21 cellular contexts compared by ENCODE assay signal in genomic region chr5:96649251-96649937, GRCh38. TPM values are rescaled to one million over a fixed set of nuclear protein-coding genes. Genes with fewer than 3 reads are reported as not detected.
DNase-seq lines count a peak whose midpoint lies in the region; ATAC-seq and TF ChIP-seq lines count a peak whose summit lies in the region.
"Had no signal": no experiment of that assay in that cellular context is flagged by ENCODE, and none has a peak within 500 bp of the region (broad histone marks: within the 10 kb centered on the region; RNA-seq: fewer than 3 reads in every experiment).

No MANE protein-coding gene starts in this region.

- H3K4me1 ChIP-seq in colonic mucosa (peaks cover 4% of the 10 kb centered on the region), right lobe of liver (peaks cover 0 to 18% (median 5%) of the 10 kb centered on the region in 4 donors), transverse colon (peaks cover 4 to 33% (median 24%) of the 10 kb centered on the region in 4 donors)

- H3K9ac ChIP-seq in colonic mucosa (ENCODE audit: low read depth in 2 of 2, low read length in 2 of 2), result peak overlapping the region in 1 of 2 donors; percentile 55
- H3K9ac ChIP-seq: BLaER1 treated with 17β-estradiol and CSF1 and Interleukin-3, amounts not matched to agents 10 nM and 100 nM had no signal

- peak; percentile 39 to 77 for DNase-seq in NOMO-1 (lab: John Stamatoyannopoulos, UW; ENCODE audit: unreplicated experiment in 2 of 2)
- no peak for DNase-seq in NOMO-1 treated with DMSO at 0.1 percent for 48 hours (lab: John Stamatoyannopoulos, UW; ENCODE audit: unreplicated experiment)
- no peak for DNase-seq in colonic mucosa
- peak; percentile 62 to 82 (median 65) for DNase-seq in right lobe of liver
- no peak for DNase-seq in transverse colon
- DNase-seq in OCI-M1 (lab: John Stamatoyannopoulos, UW), result no peak
- no peak for DNase-seq in ACHN
- no peak for DNase-seq in HCEC 1CT
- DNase-seq: activated B cell treated with CpG ODN at 0.5 μM for 24 hours; activated CD4-positive, alpha-beta memory T cell treated with anti-CD3 and anti-CD28 coated beads, Interleukin-2, amount 10 ng/mL, durations not matched to agents 7 days and 5 days; activated T-cell treated with anti-CD3 and anti-CD28 coated beads, Interleukin-2, amount 50 U/mL, for 4 hours; naive thymus-derived CD8-positive, alpha-beta T cell; NCI-H1436 treated with DMSO at 0.1 percent for 48 hours; NCI-H2227 treated with DMSO at 0.1 percent for 48 hours; NK-92 treated with Interleukin-12 subunit alpha and Interleukin-12 subunit beta, amount 100 ng/mL, for 24 hours; SJCRH30; spleen; T-helper 2 cell had no signal

- TF ChIP-seq EP300 in transverse colon (IDR thresholded peaks at IDR 0.05; ENCODE audit: low read depth), result no peak

- peak; percentile 74 to 86 (median 78) for ATAC-seq in right lobe of liver
- ATAC-seq: activated T-cell treated with anti-CD3 and anti-CD28 coated beads, Interleukin-2, amount 50 U/mL, for 4 hours; gastroesophageal sphincter; naive thymus-derived CD8-positive, alpha-beta T cell had no signal

- 24% methylated on average over 5 of the region's 5 CpGs for WGBS in right lobe of liver (ENCODE audit: insufficient coverage, low coverage, low lambda C conversion rate, missing lambda C conversion rate)
- 45 to 46% methylated on average over 4 to 5 of the region's 5 CpGs for WGBS in transverse colon (ENCODE audit: low coverage in 1 of 2), 2 donors

- no peak overlapping the region for H3K4me3 ChIP-seq in colonic mucosa
- no peak overlapping the region for H3K4me3 ChIP-seq in right lobe of liver
- H3K4me3 ChIP-seq in transverse colon, result no peak overlapping the region
- H3K4me3 ChIP-seq: BLaER1 treated with 17β-estradiol and CSF1 and Interleukin-3, amounts not matched to agents 10 nM and 100 nM; gastroesophageal sphincter; SJCRH30; spleen had no signal

- intact Hi-C loops in colonic mucosa (cut with DNase I) (no loop called here), right lobe of liver (cut with DNase I) (no loop called here), transverse colon (cut with DNase I; ENCODE audit: low total_unique reads) (no loop called here)

- H3K9me3 ChIP-seq in colonic mucosa (no peaks in the 10 kb centered on the region), right lobe of liver (no peaks in the 10 kb centered on the region), transverse colon (no peaks in the 10 kb centered on the region)
- H3K9me3 ChIP-seq: BLaER1 treated with 17β-estradiol and CSF1 and Interleukin-3, amounts not matched to agents 10 nM and 100 nM; gastroesophageal sphincter; SJCRH30; spleen had no signal

- no peak for TF ChIP-seq CTCF in colonic mucosa (IDR thresholded peaks at IDR 0.05)
- no peak for TF ChIP-seq CTCF in right lobe of liver (IDR thresholded peaks at IDR 0.05)
- TF ChIP-seq CTCF in transverse colon (IDR thresholded peaks at IDR 0.05), result no peak

- TF ChIP-seq POLR2A in right lobe of liver (IDR thresholded peaks at IDR 0.05) (no peak), transverse colon (IDR thresholded peaks at IDR 0.05) (no peak)

- in situ Hi-C loops in transverse colon (cut with MboI; ENCODE audit: low pct_ligation_motif_present in 1 of 4, low pct_unique_long_range_greater_than_20kb in 1 of 4, low sequenced_read_pairs in 3 of 4) (no loop called here), ACHN (cut with HindIII; ENCODE audit: low pct_ligation_motif_present, low pct_unique_long_range_greater_than_20kb, low sequenced_read_pairs) (no loop called here)

- H3K27me3 ChIP-seq in colonic mucosa (no peaks in the 10 kb centered on the region), right lobe of liver (no peaks in the 10 kb centered on the region), transverse colon (no peaks in the 10 kb centered on the region)
- H3K27me3 ChIP-seq: gastroesophageal sphincter, SJCRH30 had no signal

- H3K27ac ChIP-seq in colonic mucosa, result peak overlapping the region; percentile 50
- H3K27ac ChIP-seq in right lobe of liver, result peak overlapping the region in 1 of 3 donors; percentile 0
- peak overlapping the region; percentile 65 to 83 (median 78) for H3K27ac ChIP-seq in transverse colon
- H3K27ac ChIP-seq: 22Rv1; BLaER1 treated with 17β-estradiol and CSF1 and Interleukin-3, amounts not matched to agents 10 nM and 100 nM; gastroesophageal sphincter; SJCRH30; spleen had no signal

- no peaks in the 10 kb centered on the region for H3K36me3 ChIP-seq in colonic mucosa
- H3K36me3 ChIP-seq in right lobe of liver, result no peaks in the 10 kb centered on the region
- H3K36me3 ChIP-seq in transverse colon, result no peaks in the 10 kb centered on the region
- H3K36me3 ChIP-seq: BLaER1 treated with 17β-estradiol and CSF1 and Interleukin-3, amounts not matched to agents 10 nM and 100 nM; gastroesophageal sphincter; SJCRH30; spleen had no signal

RNA-seq across cellular contexts. Expression of gene CAST, which starts 12.8 kb away (rescaled TPM):
- 100 to 1,000 TPM; 315 to 490 TPM for total RNA-seq in colonic mucosa
- total RNA-seq in right lobe of liver, result 100 to 1,000 TPM in 4 of 6 experiments, 10 to 100 TPM in 2; 86.8 to 187 (median 123) TPM
- total RNA-seq in transverse colon, result 100 to 1,000 TPM; 237 to 556 (median 335) TPM

Comparison
In these comparisons a context has a peak if more than half of its experiments do, and no peak if none do; other contexts are left out.
1. DNase-seq: peak in NOMO-1 (2 of 2) and right lobe of liver (3 of 3); none in NOMO-1 treated with DMSO at 0.1 percent for 48 hours (single experiment), colonic mucosa (single experiment), transverse colon (single experiment), OCI-M1 (single experiment), ACHN (single experiment) and HCEC 1CT (single experiment).